Comparison of ENCODE assay signal across 8 cellular contexts in genomic region chr13:52454459-52454824, GRCh38. TPM values are rescaled to one million over a fixed set of nuclear protein-coding genes. Genes with fewer than 3 reads are reported as not detected.
DNase-seq lines count a peak whose midpoint lies in the region; ATAC-seq and TF ChIP-seq lines count a peak whose summit lies in the region.

No MANE protein-coding gene starts in this region.

- TF ChIP-seq CTCF in Peyer's patch (IDR thresholded peaks at IDR 0.05), result no peak

- H3K27me3 ChIP-seq in Peyer's patch (no peaks in the 10 kb centered on the region), mucosa of stomach (ENCODE audit: control insufficient read depth, insufficient read depth, low read length) (no peaks in the 10 kb centered on the region)

- peak overlapping the region; percentile 91 to 98 (median 94) for H3K27ac ChIP-seq in Peyer's patch

- H3K36me3 ChIP-seq in Peyer's patch, result no peaks in the 10 kb centered on the region
- H3K36me3 ChIP-seq in mucosa of stomach (ENCODE audit: control insufficient read depth, insufficient read depth, low read length), result no peaks in the 10 kb centered on the region

- H3K4me3 ChIP-seq in Peyer's patch, result peak overlapping the region; percentile 62 to 96 (median 73)
- peak overlapping the region; percentile 90 for H3K4me3 ChIP-seq in mucosa of stomach (ENCODE audit: low read length)

- no peak for TF ChIP-seq POLR2A in Peyer's patch (IDR thresholded peaks at IDR 0.05)

- H3K9me3 ChIP-seq in Peyer's patch (no peaks in the 10 kb centered on the region), mucosa of stomach (ENCODE audit: control insufficient read depth, low read length) (no peaks in the 10 kb centered on the region)

- DNase-seq in Daoy (ENCODE audit: low read depth), result peak; percentile 19
- peak; percentile 32 for DNase-seq in GM19240 (ENCODE audit: insufficient read length, low spot score)
- DNase-seq in Peyer's patch, result peak in 2 of 3 donors; percentile 56 to 69
- peak; percentile 44 for DNase-seq in cerebellum (ENCODE audit: low spot score)
- DNase-seq in T-helper 9 cell, result no peak
- DNase-seq in stimulated activated CD4-positive, alpha-beta T cell treated with anti-CD3 and anti-CD28 coated beads, Interleukin-2, amount 100 ng/mL, for 48 hours, result no peak

- H3K4me1 ChIP-seq in Peyer's patch (peaks cover 0 to 23% (median 3%) of the 10 kb centered on the region in 4 donors), mucosa of stomach (ENCODE audit: control insufficient read depth, insufficient read depth, low read length) (peaks cover 11% of the 10 kb centered on the region)

- peak; percentile 28 for ATAC-seq in HG03457 (IDR thresholded peaks at IDR 0.05; ENCODE audit: unreplicated experiment)

- H3K9ac ChIP-seq in mucosa of stomach (ENCODE audit: low read length), result peak overlapping the region; percentile 71

RNA-seq across cellular contexts. Expression of gene CKAP2, which starts 0.8 kb away (rescaled TPM):
- 50.0 and 58.6 TPM in 2 replicates for total RNA-seq in Daoy (2014; rRNA removed; shearing (Covaris generic))
- total RNA-seq in Peyer's patch (10 to 100 TPM in 3 of 4 donors, 1 to 10 TPM in 1; 9.8 to 38.0 (median 13.7) TPM), cerebellum (39.1 TPM)

RNA-seq across cellular contexts. Expression of gene VPS36, which starts 4.0 kb away (rescaled TPM):
- 21.3 and 34.0 TPM in 2 replicates for total RNA-seq in Daoy (2014; rRNA removed; shearing (Covaris generic))
- total RNA-seq in Peyer's patch (10 to 100 TPM; 52.0 to 87.0 (median 78.7) TPM), cerebellum (67.9 TPM)

RNA-seq across cellular contexts. Expression of gene THSD1, which starts 48.5 kb away (rescaled TPM):
- total RNA-seq in Daoy (2014; rRNA removed; shearing (Covaris generic)), result 2.7 and 4.0 TPM in 2 replicates
- total RNA-seq in Peyer's patch (1 to 10 TPM; 2.1 to 5.0 (median 2.5) TPM), cerebellum (8.3 TPM)

Comparison
In these comparisons a context has a peak if more than half of its experiments do, and no peak if none do; other contexts are left out.
1. DNase-seq: peak in Daoy (single experiment), GM19240 (single experiment), Peyer's patch (2 of 3) and cerebellum (single experiment); none in T-helper 9 cell (single experiment) and stimulated activated CD4-positive, alpha-beta T cell treated with anti-CD3 and anti-CD28 coated beads, Interleukin-2, amount 100 ng/mL, for 48 hours (0 of 2).